In genomic region chr12:111274820-111275219, GRCh38 we compare ENCODE assay signal across 2 cellular contexts.
TF ChIP-seq lines count a peak whose summit lies in the region.

No MANE protein-coding gene starts in this region.

TF ChIP-seq in IMR-90, 13 proteins besides CTCF, POLR2A, EP300 and RAD21 (continued from another document):
- TF ChIP-seq ELK1 (IDR thresholded peaks at IDR 0.05; ENCODE audit: borderline replicate concordance, low read depth, low read length) (no peak), MAZ (IDR thresholded peaks at IDR 0.05; ENCODE audit: borderline replicate concordance, low read depth, low read length) (no peak), MXI1 (IDR thresholded peaks at IDR 0.05; ENCODE audit: borderline replicate concordance, low read depth, low read length) (no peak), USF2 (IDR thresholded peaks at IDR 0.05; ENCODE audit: low read depth, low read length) (no peak), MAFK (IDR thresholded peaks at IDR 0.05; ENCODE audit: low read depth, low read length) (no peak), RCOR1 (IDR thresholded peaks at IDR 0.05; ENCODE audit: insufficient replicate concordance, low read length) (no peak), RFX5 (IDR thresholded peaks at IDR 0.05; ENCODE audit: low read depth, low read length) (no peak), CEBPB (IDR thresholded peaks at IDR 0.05; ENCODE audit: low read depth, low read length) (no peak)

TF ChIP-seq in WTC11, 78 proteins besides CTCF, POLR2A, EP300 and RAD21 (continued from another document):
- TF ChIP-seq ARID4B (CRISPR knock-in tag; IDR thresholded peaks at IDR 0.05; ENCODE audit: borderline replicate concordance) (no peak), CDX4 (CRISPR knock-in tag; IDR thresholded peaks at IDR 0.05; ENCODE audit: borderline replicate concordance) (no peak), MLX (CRISPR knock-in tag; IDR thresholded peaks at IDR 0.05) (no peak), ZNF532 (CRISPR knock-in tag; IDR thresholded peaks at IDR 0.05; ENCODE audit: borderline replicate concordance) (no peak), E2F1 (CRISPR knock-in tag; IDR thresholded peaks at IDR 0.05) (no peak)
TF ChIP-seq in WTC11: peak in this region for 0.
